ENCODE assay signal across 20 cellular contexts in the genomic region with DNA sequence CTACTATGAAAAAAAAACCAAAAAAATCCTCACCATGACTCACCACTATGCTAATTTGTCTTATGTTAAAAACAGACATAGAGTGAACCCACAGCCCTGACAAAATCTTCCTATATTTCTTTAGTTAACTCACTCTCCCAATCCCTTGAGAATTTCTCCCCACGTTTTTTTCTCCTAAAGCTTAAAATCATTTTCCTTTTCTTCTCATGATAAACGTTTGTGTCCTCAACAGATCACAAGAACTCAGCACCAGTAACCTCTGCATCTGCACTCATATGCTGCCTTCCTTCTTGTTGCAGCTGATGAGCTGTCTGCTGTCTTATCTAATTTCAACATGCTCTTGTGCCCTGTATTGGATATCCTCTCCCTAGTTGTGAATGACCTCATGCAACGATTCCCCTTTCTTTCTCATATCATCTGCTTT.
DNase-seq lines count a peak whose midpoint lies in the region; FAIRE-seq and TF ChIP-seq lines count a peak whose summit lies in the region.
"Had no signal": no experiment of that assay in that cellular context is flagged by ENCODE, and none has a peak within 500 bp of the region (broad histone marks: within the 10 kb centered on the region; RNA-seq: fewer than 3 reads in every experiment).

No MANE protein-coding gene starts in this region.

- H3K4me1 ChIP-seq in A673 (ENCODE audit: insufficient read depth, low read length, poor library complexity, severe bottlenecking) = no peaks in the 10 kb centered on the region
- no peaks in the 10 kb centered on the region for H3K4me1 ChIP-seq in Peyer's patch
- H3K4me1 ChIP-seq: lower lobe of right lung, prostate gland, spleen had no signal

- CTCF ChIA-PET in A673 (lab: Charles Lee) = no interaction called here

- BruUV-seq in A673 (replicated peaks; lab: Mats Ljungman, UMichigan) = no TSS peak

- intact Hi-C loops in A673 (cut with micrococcal nuclease; ENCODE audit: unreplicated experiment) = no loop called here

- H3K4me3 ChIP-seq in A673 (ENCODE audit: low read depth, low read length, poor library complexity, severe bottlenecking) (no peak overlapping the region), cardiac fibroblast (replicated peaks in 1 of 2; ENCODE audit: low read depth in 2 of 2, low read length in 2 of 2) (no peak overlapping the region), Peyer's patch (no peak overlapping the region)
- H3K4me3 ChIP-seq: lower lobe of right lung, prostate gland, spleen had no signal

- H3K36me3 ChIP-seq in A673 (ENCODE audit: insufficient read depth, low read length, poor library complexity, severe bottlenecking) = no peaks in the 10 kb centered on the region
- no peaks in the 10 kb centered on the region for H3K36me3 ChIP-seq in Peyer's patch
- H3K36me3 ChIP-seq: lower lobe of right lung, prostate gland, spleen had no signal

- TF ChIP-seq CTCF in A673 (conservative IDR thresholded peaks at IDR 0.05; ENCODE audit: low read depth, low read length) (no peak), cardiac fibroblast (IDR thresholded peaks at IDR 0.05; ENCODE audit: low read depth, low read length) (no peak), GM20000 (IDR thresholded peaks at IDR 0.05; ENCODE audit: extremely low read depth, missing control alignments) (no peak), Peyer's patch (IDR thresholded peaks at IDR 0.05) (no peak)

- DNase-seq in A673 (ENCODE audit: low spot score) (peak; percentile 5), M059J (ENCODE audit: low read depth) (peak; percentile 9), cardiac fibroblast (ENCODE audit: low read depth in 2 of 2) (peak; percentile 47 to 59), iris pigment epithelial cell (ENCODE audit: low read depth) (peak; percentile 67), GM12892 (ENCODE audit: insufficient read length) (no peak), GM20000 (ENCODE audit: low spot score) (no peak), Peyer's patch (no peak), H4 (ENCODE audit: low spot score) (no peak)
- DNase-seq: activated B cell treated with CpG ODN at 0.5 μM for 24 hours; CD4-positive, CD25-positive, alpha-beta regulatory T cell; DMS79; H9; lower lobe of right lung; naive thymus-derived CD4-positive, alpha-beta T cell; NCI-H1694; NCI-H446 treated with DMSO at 0.1 percent for 48 hours; spleen; trophoblast cell had no signal

- H3K27ac ChIP-seq in A673 (ENCODE audit: low read depth, low read length, poor library complexity, severe bottlenecking) = no peak overlapping the region
- no peak overlapping the region for H3K27ac ChIP-seq in Peyer's patch
- H3K27ac ChIP-seq: lower lobe of right lung, prostate gland, spleen had no signal

- H3K9me3 ChIP-seq in A673 (ENCODE audit: low read depth, low read length, poor library complexity, severe bottlenecking) = no peaks in the 10 kb centered on the region
- no peaks in the 10 kb centered on the region for H3K9me3 ChIP-seq in Peyer's patch
- H3K9me3 ChIP-seq: lower lobe of right lung, prostate gland had no signal

- TF ChIP-seq POLR2A in GM12892 (IDR thresholded peaks at IDR 0.05; ENCODE audit: low read depth, low read length) = no peak
- TF ChIP-seq POLR2A in Peyer's patch (IDR thresholded peaks at IDR 0.05) = no peak

- no peak for FAIRE-seq in GM12892 (lab: Jason Lieb, UNC)
- FAIRE-seq: endometrium had no signal

- POLR2A ChIA-PET in A673 (lab: Charles Lee; ENCODE audit: low non-redundant PET) = no interaction called here

- no peaks in the 10 kb centered on the region for H3K27me3 ChIP-seq in A673 (replicated peaks; ENCODE audit: insufficient read depth, low read depth, low read length, poor library complexity)
- H3K27me3 ChIP-seq in Peyer's patch = no peaks in the 10 kb centered on the region
- H3K27me3 ChIP-seq: spleen had no signal

Comparison
In these comparisons a context has a peak if more than half of its experiments do, and no peak if none do; other contexts are left out.
1. DNase-seq: peak in A673 (single experiment), M059J (single experiment), cardiac fibroblast (2 of 2) and iris pigment epithelial cell (single experiment); none in GM12892 (single experiment), GM20000 (single experiment), Peyer's patch (0 of 3) and H4 (single experiment).